Comparison of ENCODE assay signal across 29 cellular contexts in the genomic region with DNA sequence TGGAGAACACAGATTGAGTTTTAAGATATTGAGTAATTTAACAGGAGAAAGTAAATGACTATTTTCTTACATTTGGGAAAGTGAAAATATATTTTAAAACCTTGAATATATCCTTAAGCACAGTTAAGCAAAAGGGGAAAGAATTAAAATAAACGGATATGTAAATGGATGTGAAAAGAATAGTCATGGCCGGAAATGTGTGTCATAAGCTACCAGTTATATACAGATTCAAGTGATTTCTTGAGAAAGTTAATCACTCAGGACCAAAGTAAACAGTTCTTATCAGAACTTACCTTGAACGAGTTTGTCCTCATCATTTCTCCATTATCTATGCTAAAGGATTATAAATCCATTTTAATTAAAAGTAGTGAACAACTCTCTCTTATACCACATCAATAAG.
"Had no signal": no experiment of that assay in that cellular context is flagged by ENCODE, and none has a peak within 500 bp of the region (broad histone marks: within the 10 kb centered on the region; RNA-seq: fewer than 3 reads in every experiment).

No MANE protein-coding gene starts in this region.

- H3K4me3 Mint-ChIP-seq: naive thymus-derived CD4-positive, alpha-beta T cell; stimulated activated naive CD8-positive, alpha-beta T cell treated with anti-CD3 and anti-CD28 coated beads, Interleukin-15, amount 100 ng/mL, for 72 hours had no signal

- H3K4me3 ChIP-seq: colonic mucosa, esophagus muscularis mucosa, gastroesophageal sphincter, heart left ventricle, hepatocyte, lung, ovary, smooth muscle cell, suprapubic skin, transverse colon, upper lobe of right lung, vagina had no signal

- H3K9me3 ChIP-seq: colonic mucosa, esophagus muscularis mucosa, gastroesophageal sphincter, heart left ventricle, ovary, suprapubic skin, transverse colon, upper lobe of right lung, vagina had no signal

- H3K27ac Mint-ChIP-seq: stimulated activated naive CD8-positive, alpha-beta T cell treated with anti-CD3 and anti-CD28 coated beads, Interleukin-15, amount 100 ng/mL, for 72 hours had no signal

- H3K27ac ChIP-seq: colonic mucosa, esophagus muscularis mucosa, foreskin keratinocyte, gastroesophageal sphincter, heart left ventricle, hepatocyte, ovary, suprapubic skin, transverse colon, upper lobe of right lung, vagina had no signal

- ATAC-seq: foreskin keratinocyte; gastroesophageal sphincter; heart left ventricle; left lobe of liver; naive thymus-derived CD4-positive, alpha-beta T cell; sciatic nerve; stimulated activated naive CD8-positive, alpha-beta T cell treated with anti-CD3 and anti-CD28 coated beads, Interleukin-15, amount 100 ng/mL, for 72 hours; upper lobe of right lung had no signal

- H2AFZ ChIP-seq: hepatocyte had no signal

- H3K9me3 Mint-ChIP-seq: naive thymus-derived CD4-positive, alpha-beta T cell; stimulated activated naive CD8-positive, alpha-beta T cell treated with anti-CD3 and anti-CD28 coated beads, Interleukin-15, amount 100 ng/mL, for 72 hours had no signal

- H3K4me2 ChIP-seq: hepatocyte, smooth muscle cell had no signal

- H3K36me3 ChIP-seq: colonic mucosa, esophagus muscularis mucosa, gastroesophageal sphincter, heart left ventricle, ovary, suprapubic skin, transverse colon, upper lobe of right lung, vagina had no signal

- H3K4me1 ChIP-seq: colonic mucosa, esophagus muscularis mucosa, foreskin keratinocyte, gastroesophageal sphincter, heart left ventricle, suprapubic skin, transverse colon, upper lobe of right lung had no signal

- H3K27me3 Mint-ChIP-seq: naive thymus-derived CD4-positive, alpha-beta T cell; stimulated activated naive CD8-positive, alpha-beta T cell treated with anti-CD3 and anti-CD28 coated beads, Interleukin-15, amount 100 ng/mL, for 72 hours had no signal

- H3K27me3 ChIP-seq: colonic mucosa, esophagus muscularis mucosa, foreskin keratinocyte, gastroesophageal sphincter, heart left ventricle, hepatocyte, ovary, suprapubic skin, transverse colon, upper lobe of right lung, vagina had no signal

- DNase-seq: colonic mucosa; dermis blood vessel endothelial cell; effector memory CD4-positive, alpha-beta T cell; foreskin keratinocyte; heart left ventricle; kidney; mesendoderm; midbrain; naive thymus-derived CD4-positive, alpha-beta T cell; occipital lobe; ovary; posterior cingulate gyrus; stimulated activated CD4-positive, alpha-beta T cell treated with anti-CD3 and anti-CD28 coated beads, Interleukin-12 subunit alpha, Interleukin-12 subunit beta, amount 100 ng/mL, for 4 hours; stimulated activated CD4-positive, alpha-beta T cell treated with anti-CD3 and anti-CD28 coated beads, Interleukin-1b, Interleukin-23, amount 100 ng/mL, for 48 hours; stimulated activated CD4-positive, alpha-beta T cell treated with anti-CD3 and anti-CD28 coated beads, Interleukin-4, amount 100 ng/mL, for 1 hour; stimulated activated CD8-positive, alpha-beta memory T cell treated with anti-CD3 and anti-CD28 coated beads, Interleukin-4, amount 100 ng/mL, for 48 hours; stimulated activated naive CD4-positive, alpha-beta T cell; stimulated activated naive CD8-positive, alpha-beta T cell treated with anti-CD3 and anti-CD28 coated beads, Interleukin-15, amount 100 ng/mL, for 72 hours; transverse colon; upper lobe of right lung had no signal

- H3K4me1 Mint-ChIP-seq: stimulated activated naive CD8-positive, alpha-beta T cell treated with anti-CD3 and anti-CD28 coated beads, Interleukin-15, amount 100 ng/mL, for 72 hours had no signal
